Comparison of ENCODE assay signal across 8 cellular contexts in the genomic region with DNA sequence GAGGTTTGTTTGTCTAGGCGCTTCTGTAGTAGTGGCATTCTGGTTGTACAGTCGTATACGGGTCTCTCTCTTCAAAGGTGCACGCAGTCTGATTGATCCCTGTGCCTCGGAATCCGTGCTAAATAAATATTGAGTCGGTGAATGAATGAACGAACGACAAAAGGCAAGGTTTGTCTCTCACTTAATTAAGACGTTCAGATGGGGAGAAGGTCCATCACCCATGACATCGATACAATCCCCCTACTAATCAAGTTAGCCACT. TPM values are rescaled to one million over a fixed set of nuclear protein-coding genes. Genes with fewer than 3 reads are reported as not detected.
A peak's percentile ranks its signal among the peaks of the same experiment; 100 is the strongest.
DNase-seq lines count a peak whose midpoint lies in the region; ATAC-seq, FAIRE-seq and TF ChIP-seq lines count a peak whose summit lies in the region.

No MANE protein-coding gene starts in this region.

- H3K4me1 ChIP-seq in DND-41 (ENCODE audit: insufficient read depth, low read length), result peaks cover 18% of the 10 kb centered on the region
- H3K4me1 ChIP-seq in left lung, result peaks cover 13 to 32% of the 10 kb centered on the region in 2 donors
- peaks cover 20% of the 10 kb centered on the region for H3K4me1 ChIP-seq in upper lobe of right lung

- peak overlapping the region; percentile 71 to 99; a peak in 3 of 4 replicates for H3K4me3 ChIP-seq in DND-41 (ENCODE audit: low read depth in 1 of 2, low read length in 2 of 2)
- H3K4me3 ChIP-seq in left lung, result peak overlapping the region; percentile 100
- H3K4me3 ChIP-seq in upper lobe of right lung, result peak overlapping the region; percentile 99

- H3K4me1 Mint-ChIP-seq in activated T-helper 2 cell treated with anti-CD3 and anti-CD28 coated beads, Interferon-gamma antibody, Interleukin-2, Interleukin-4, amounts not matched to agents 10 μg/mL and 5 μg/mL and 100 μg/mL, durations not matched to agents 14 hours and 24 hours and 36 hours (ENCODE audit: low read depth), result peaks cover 23% of the 10 kb centered on the region

- DNase-seq in DND-41 (no peak), left lung (no peak), upper lobe of right lung (no peak), HK-2 (ENCODE audit: unreplicated experiment) (no peak), H54 (ENCODE audit: insufficient read length, low spot score) (no peak)
- DNase-seq in activated T-helper 2 cell treated with anti-CD3 and anti-CD28 coated beads, Interferon-gamma antibody, Interleukin-2, Interleukin-4, amounts not matched to agents 10 μg/mL and 5 μg/mL and 100 μg/mL, durations not matched to agents 14 hours and 24 hours and 36 hours (ENCODE audit: low spot score), result no peak
- no peak for DNase-seq in effector CD8-positive, alpha-beta T cell (lab: John Stamatoyannopoulos, UW)

- H3K4me3 Mint-ChIP-seq in activated T-helper 2 cell treated with anti-CD3 and anti-CD28 coated beads, Interferon-gamma antibody, Interleukin-2, Interleukin-4, amounts not matched to agents 10 μg/mL and 5 μg/mL and 100 μg/mL, durations not matched to agents 14 hours and 24 hours and 36 hours (ENCODE audit: low read depth), result peak overlapping the region; percentile 87

- H3K27me3 ChIP-seq in DND-41 (ENCODE audit: insufficient read depth, low read length, poor library complexity), result no peaks in the 10 kb centered on the region
- H3K27me3 ChIP-seq in left lung, result peaks cover 0 to 6% of the 10 kb centered on the region in 2 donors
- no peaks in the 10 kb centered on the region for H3K27me3 ChIP-seq in upper lobe of right lung

- TF ChIP-seq POLR2A in H54 (IDR thresholded peaks at IDR 0.05; ENCODE audit: low read depth, low read length), result no peak

- no peaks in the 10 kb centered on the region; the same call in 1 of the 2 replicates for H3K36me3 ChIP-seq in DND-41 (ENCODE audit: insufficient read depth, low read length)
- H3K36me3 ChIP-seq in left lung, result no peaks in the 10 kb centered on the region
- no peaks in the 10 kb centered on the region for H3K36me3 ChIP-seq in upper lobe of right lung

- peak overlapping the region; percentile 57 for H3K9ac ChIP-seq in DND-41 (ENCODE audit: low read depth, low read length)

- H3K27me3 Mint-ChIP-seq in activated T-helper 2 cell treated with anti-CD3 and anti-CD28 coated beads, Interferon-gamma antibody, Interleukin-2, Interleukin-4, amounts not matched to agents 10 μg/mL and 5 μg/mL and 100 μg/mL, durations not matched to agents 14 hours and 24 hours and 36 hours (ENCODE audit: low read depth), result peaks cover 5% of the 10 kb centered on the region

- H3K79me2 ChIP-seq in DND-41 (ENCODE audit: insufficient read depth, low read length), result peaks cover 31% of the 10 kb centered on the region

- H3K9me3 ChIP-seq in DND-41 (ENCODE audit: insufficient read depth, low read length, severe bottlenecking) (no peaks in the 10 kb centered on the region), left lung (no peaks in the 10 kb centered on the region), upper lobe of right lung (no peaks in the 10 kb centered on the region)

- intact Hi-C loops in activated T-helper 2 cell treated with anti-CD3 and anti-CD28 coated beads, Interferon-gamma antibody, Interleukin-2, Interleukin-4, amounts not matched to agents 10 μg/mL and 5 μg/mL and 100 μg/mL, durations not matched to agents 14 hours and 24 hours and 36 hours (cut with micrococcal nuclease), result loop anchor here (5.0 kb wide), 3 partner anchors 272 to 1048 kb away; a partner anchor contains a TSS
- intact Hi-C loops in left lung (cut with DNase I) (no loop called here), upper lobe of right lung (cut with DNase I) (no loop called here)

- FAIRE-seq in H54 (lab: Jason Lieb, UNC), result no peak

- peaks cover 8% of the 10 kb centered on the region for H4K20me1 ChIP-seq in DND-41 (ENCODE audit: insufficient read depth, low read length)

- peak overlapping the region; percentile 68 for H3K27ac ChIP-seq in DND-41 (ENCODE audit: low read length)
- peak overlapping the region; percentile 98 to 99 for H3K27ac ChIP-seq in left lung
- peak overlapping the region; percentile 30 for H3K27ac ChIP-seq in upper lobe of right lung

- TF ChIP-seq CTCF in DND-41 (IDR thresholded peaks at IDR 0.05; ENCODE audit: borderline replicate concordance, extremely low read depth, low read length, poor library complexity, severe bottlenecking), result no peak
- no peak for TF ChIP-seq CTCF in left lung (IDR thresholded peaks at IDR 0.05)
- TF ChIP-seq CTCF in upper lobe of right lung (IDR thresholded peaks at IDR 0.05), result no peak

- H3K36me3 Mint-ChIP-seq in activated T-helper 2 cell treated with anti-CD3 and anti-CD28 coated beads, Interferon-gamma antibody, Interleukin-2, Interleukin-4, amounts not matched to agents 10 μg/mL and 5 μg/mL and 100 μg/mL, durations not matched to agents 14 hours and 24 hours and 36 hours (ENCODE audit: low read depth), result peaks cover 4% of the 10 kb centered on the region

- ATAC-seq in DND-41 (ENCODE audit: insufficient read depth, low read depth) (no peak), HG02623 (IDR thresholded peaks at IDR 0.05; ENCODE audit: unreplicated experiment) (peak; percentile 0), left lung (no peak), upper lobe of right lung (no peak)

- peak overlapping the region; percentile 94 for H2AFZ ChIP-seq in DND-41 (ENCODE audit: low read depth, low read length)

- H3K9me3 Mint-ChIP-seq in activated T-helper 2 cell treated with anti-CD3 and anti-CD28 coated beads, Interferon-gamma antibody, Interleukin-2, Interleukin-4, amounts not matched to agents 10 μg/mL and 5 μg/mL and 100 μg/mL, durations not matched to agents 14 hours and 24 hours and 36 hours, result no peaks in the 10 kb centered on the region

- H3K27ac Mint-ChIP-seq in activated T-helper 2 cell treated with anti-CD3 and anti-CD28 coated beads, Interferon-gamma antibody, Interleukin-2, Interleukin-4, amounts not matched to agents 10 μg/mL and 5 μg/mL and 100 μg/mL, durations not matched to agents 14 hours and 24 hours and 36 hours, result peak overlapping the region; percentile 88

- H3K4me2 ChIP-seq in DND-41 (ENCODE audit: insufficient read depth, low read length), result peak overlapping the region; percentile 84

RNA-seq across cellular contexts. Expression of a gene that starts 0.5 kb away (rescaled TPM):
- 8.4 and 8.7 TPM in 2 replicates for total RNA-seq in activated T-helper 2 cell treated with anti-CD3 and anti-CD28 coated beads, Interferon-gamma antibody, Interleukin-2, Interleukin-4, amounts not matched to agents 10 μg/mL and 5 μg/mL and 100 μg/mL, durations not matched to agents 14 hours and 24 hours and 36 hours
- total RNA-seq in left lung (10 to 100 TPM; 21.9 to 34.4 TPM), upper lobe of right lung (47.4 TPM)

Comparison
In these comparisons a context has a peak if more than half of its experiments do, and no peak if none do; other contexts are left out.
1. H3K27ac ChIP-seq: peak in every context shown above with its lines; median percentile 98 in left lung; 68 in DND-41; 30 in upper lobe of right lung.